In genomic region chr11:125263268-125263790, GRCh38 we compare ENCODE assay signal across 9 cellular contexts.
DNase-seq lines count a peak whose midpoint lies in the region; ATAC-seq and TF ChIP-seq lines count a peak whose summit lies in the region.
"Had no signal": no experiment of that assay in that cellular context is flagged by ENCODE, and none has a peak within 500 bp of the region (broad histone marks: within the 10 kb centered on the region; RNA-seq: fewer than 3 reads in every experiment).

No MANE protein-coding gene starts in this region.

- TF ChIP-seq POLR2A in suprapubic skin (IDR thresholded peaks at IDR 0.05) = no peak

- intact Hi-C loops in ascending aorta (cut with DNase I) = no loop called here

- ATAC-seq in HG02623 (IDR thresholded peaks at IDR 0.05; ENCODE audit: unreplicated experiment) = no peak
- ATAC-seq: HCT116 had no signal

- H3K4me3 ChIP-seq in GM12865 (ENCODE audit: low read depth, low read length) (no peak overlapping the region), ascending aorta (peak overlapping the region in 1 of 2 donors; percentile 44), rectal smooth muscle tissue (ENCODE audit: low read length) (peak overlapping the region; percentile 9), suprapubic skin (no peak overlapping the region)

- no peaks in the 10 kb centered on the region for H3K27me3 ChIP-seq in ascending aorta
- no peaks in the 10 kb centered on the region for H3K27me3 ChIP-seq in rectal smooth muscle tissue (ENCODE audit: control insufficient read depth, insufficient read depth, low read length)
- peaks cover 14% of the 10 kb centered on the region for H3K27me3 ChIP-seq in suprapubic skin

- DNase-seq in GM12865 (ENCODE audit: low read depth) = peak; percentile 10
- DNase-seq in ascending aorta (ENCODE audit: low spot score in 2 of 2) = peak; percentile 26 to 75
- peak; percentile 49 to 70 for DNase-seq in hippocampal formation (lab: John Stamatoyannopoulos, UW)
- DNase-seq in DMS153 treated with DMSO at 0.1 percent for 48 hours (lab: John Stamatoyannopoulos, UW; ENCODE audit: unreplicated experiment) = no peak
- DNase-seq in activated CD4-positive, alpha-beta T cell treated with anti-CD3 and anti-CD28 coated beads, Interleukin-2, amount 50 U/mL, for 1 hour = no peak
- no peak for DNase-seq in suprapubic skin (ENCODE audit: low spot score in 2 of 2)

- H3K27ac ChIP-seq in ascending aorta = peak overlapping the region in 1 of 2 donors; percentile 53
- peak overlapping the region; percentile 24 for H3K27ac ChIP-seq in rectal smooth muscle tissue (ENCODE audit: low read depth, low read length)
- no peak overlapping the region for H3K27ac ChIP-seq in suprapubic skin

- no peak for TF ChIP-seq EP300 in suprapubic skin (IDR thresholded peaks at IDR 0.05)

- TF ChIP-seq CTCF in GM12865 (IDR thresholded peaks at IDR 0.05; ENCODE audit: insufficient read depth, low read depth, low read length, missing control alignments) = no peak
- no peak for TF ChIP-seq CTCF in ascending aorta (IDR thresholded peaks at IDR 0.05)
- no peak for TF ChIP-seq CTCF in suprapubic skin (IDR thresholded peaks at IDR 0.05)

- no peaks in the 10 kb centered on the region for H3K36me3 ChIP-seq in ascending aorta
- no peaks in the 10 kb centered on the region for H3K36me3 ChIP-seq in rectal smooth muscle tissue (ENCODE audit: control insufficient read depth, insufficient read depth, low read length)
- no peaks in the 10 kb centered on the region for H3K36me3 ChIP-seq in suprapubic skin

- no peak overlapping the region for H3K9ac ChIP-seq in rectal smooth muscle tissue (ENCODE audit: low read length)

- 14% methylated on average over 18 of the region's 29 CpGs for WGBS in suprapubic skin

- H3K4me1 ChIP-seq in ascending aorta (peaks cover 3 to 12% of the 10 kb centered on the region in 2 donors), rectal smooth muscle tissue (ENCODE audit: control insufficient read depth, insufficient read depth, low read length) (peaks cover 5% of the 10 kb centered on the region), suprapubic skin (peaks cover 14% of the 10 kb centered on the region)

- H3K9me3 ChIP-seq in ascending aorta (no peaks in the 10 kb centered on the region), suprapubic skin (no peaks in the 10 kb centered on the region)

Comparison
In these comparisons a context has a peak if more than half of its experiments do, and no peak if none do; other contexts are left out.
1. DNase-seq: peak in GM12865 (single experiment), ascending aorta (2 of 2) and hippocampal formation (2 of 2); none in DMS153 treated with DMSO at 0.1 percent for 48 hours (single experiment), activated CD4-positive, alpha-beta T cell treated with anti-CD3 and anti-CD28 coated beads, Interleukin-2, amount 50 U/mL, for 1 hour (single experiment) and suprapubic skin (0 of 2).